22 cellular contexts compared by ENCODE assay signal in the genomic region with DNA sequence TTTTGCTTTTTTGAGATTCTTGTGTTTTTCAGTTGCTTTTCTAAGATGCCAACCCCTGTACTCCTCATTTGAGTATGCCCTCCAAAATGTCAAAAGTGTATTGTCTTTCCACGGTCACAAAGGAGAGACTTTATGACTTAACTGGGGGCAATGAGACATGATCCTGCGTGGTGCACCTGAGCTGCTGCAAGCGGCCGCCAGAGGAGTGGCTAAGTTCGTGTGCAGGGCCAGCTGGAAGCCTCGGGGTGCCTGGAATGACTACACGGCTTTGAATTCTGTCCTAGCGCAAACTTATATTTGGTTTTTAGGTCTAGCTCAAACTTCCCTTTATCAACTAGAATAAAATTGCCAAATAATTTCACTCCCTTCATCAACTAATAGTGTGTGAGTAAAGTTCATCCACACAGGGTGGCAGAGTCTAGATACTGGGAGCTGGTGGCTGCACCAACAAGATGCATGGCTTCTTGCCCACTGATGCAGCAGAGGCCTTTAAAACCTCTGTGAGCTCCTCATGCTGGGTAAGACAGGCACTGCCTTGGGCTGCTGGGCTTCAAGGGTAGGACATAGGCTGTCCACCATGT. TPM values are rescaled to one million over a fixed set of nuclear protein-coding genes. Genes with fewer than 3 reads are reported as not detected.
"Had no signal": no experiment of that assay in that cellular context is flagged by ENCODE, and none has a peak within 500 bp of the region (broad histone marks: within the 10 kb centered on the region; RNA-seq: fewer than 3 reads in every experiment).

No MANE protein-coding gene starts in this region.

- H3K9me3 Mint-ChIP-seq: stimulated activated effector memory CD8-positive, alpha-beta T cell treated with anti-CD3 and anti-CD28 coated beads, Interleukin-12 subunit alpha, Interleukin-12 subunit beta, amount 100 ng/mL, for 72 hours had no signal

- ATAC-seq: esophagus mucosa; heart right ventricle; left lung; lower lobe of right lung; right cardiac atrium; stimulated activated effector memory CD8-positive, alpha-beta T cell treated with anti-CD3 and anti-CD28 coated beads, Interleukin-12 subunit alpha, Interleukin-12 subunit beta, amount 100 ng/mL, for 72 hours; stimulated activated naive CD8-positive, alpha-beta T cell treated with anti-CD3 and anti-CD28 coated beads, Interleukin-15, Interleukin-2, amounts not matched to agents 100 U/mL and 50 U/mL, for 24 hours had no signal

- DNase-seq: cortex of kidney; effector CD8-positive, alpha-beta T cell; heart right ventricle; hypothalamus; left lung; lower lobe of right lung; naive B cell; occipital lobe; right cardiac atrium; stimulated activated CD4-positive, alpha-beta T cell treated with anti-CD3 and anti-CD28 coated beads, Interleukin-4, amount 100 ng/mL, for 1 hour; stimulated activated CD8-positive, alpha-beta memory T cell treated with anti-CD3 and anti-CD28 coated beads, Interleukin-4, amount 100 ng/mL, for 48 hours; stimulated activated naive CD8-positive, alpha-beta T cell treated with anti-CD3 and anti-CD28 coated beads, Interleukin-15, Interleukin-2, amounts not matched to agents 100 U/mL and 50 U/mL, for 24 hours; thyroid gland had no signal

- H3K4me3 ChIP-seq: dorsolateral prefrontal cortex, heart right ventricle, left lung, lower lobe of right lung, suprapubic skin, thyroid gland, vagina had no signal

- H3K36me3 Mint-ChIP-seq: memory B cell, mesothelial cell of epicardium, naive B cell, type B pancreatic cell had no signal

- H3K27ac Mint-ChIP-seq: memory B cell; mesothelial cell of epicardium; naive B cell; stimulated activated effector memory CD8-positive, alpha-beta T cell treated with anti-CD3 and anti-CD28 coated beads, Interleukin-12 subunit alpha, Interleukin-12 subunit beta, amount 100 ng/mL, for 72 hours; type B pancreatic cell had no signal

- H3K36me3 ChIP-seq: heart right ventricle, left lung, lower lobe of right lung, suprapubic skin, thyroid gland, vagina had no signal

- H3K27ac ChIP-seq: dorsolateral prefrontal cortex, heart right ventricle, left lung, lower lobe of right lung, suprapubic skin, thyroid gland, vagina had no signal

- H3K4me3 Mint-ChIP-seq: memory B cell; mesothelial cell of epicardium; naive B cell; stimulated activated effector memory CD8-positive, alpha-beta T cell treated with anti-CD3 and anti-CD28 coated beads, Interleukin-12 subunit alpha, Interleukin-12 subunit beta, amount 100 ng/mL, for 72 hours had no signal

- H3K9me3 ChIP-seq: lower lobe of right lung, suprapubic skin, thyroid gland, vagina had no signal

- H3K27me3 ChIP-seq: dorsolateral prefrontal cortex, heart right ventricle, suprapubic skin, thyroid gland, vagina had no signal

RNA-seq across cellular contexts. Expression of a gene that starts 4.7 kb away (rescaled TPM):
- polyA plus RNA-seq: fibroblast of lung had no signal
